ENCODE assay signal across 19 cellular contexts in the genomic region with DNA sequence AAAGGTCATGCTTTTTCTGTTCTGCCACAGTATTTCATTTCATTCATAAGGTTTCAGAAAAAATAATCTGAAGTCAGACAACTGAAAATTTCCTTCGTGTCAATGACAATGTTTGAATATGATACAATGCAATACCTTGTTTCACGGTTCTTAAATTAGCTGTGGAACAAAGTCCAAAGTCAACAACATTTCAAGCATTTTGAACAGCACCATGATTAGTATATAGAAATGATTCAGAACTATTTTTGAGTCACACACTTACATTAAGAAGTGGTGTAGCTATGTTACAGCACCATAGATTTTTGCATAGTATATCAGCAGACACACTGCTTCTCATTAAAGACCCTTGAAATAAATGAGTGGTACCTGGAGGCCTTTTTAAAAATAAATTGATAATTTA.
A peak's percentile ranks its signal among the peaks of the same experiment; 100 is the strongest.
DNase-seq lines count a peak whose midpoint lies in the region; ATAC-seq and TF ChIP-seq lines count a peak whose summit lies in the region.
"Had no signal": no experiment of that assay in that cellular context is flagged by ENCODE, and none has a peak within 500 bp of the region (broad histone marks: within the 10 kb centered on the region; RNA-seq: fewer than 3 reads in every experiment).

No MANE protein-coding gene starts in this region.

- no peak overlapping the region for H3K9ac ChIP-seq in OCI-LY3 (ENCODE audit: low read length)

- H3K4me3 ChIP-seq in OCI-LY3 (ENCODE audit: low read length): no peak overlapping the region
- H3K4me3 ChIP-seq in astrocyte of the spinal cord (ENCODE audit: low read depth, low read length): no peak overlapping the region
- H3K4me3 ChIP-seq in left lung: no peak overlapping the region
- H3K4me3 ChIP-seq: SJSA1 had no signal

- TF ChIP-seq CTCF in OCI-LY3 (IDR thresholded peaks at IDR 0.05; ENCODE audit: low read depth, low read length): no peak
- TF ChIP-seq CTCF in astrocyte of the spinal cord (IDR thresholded peaks at IDR 0.05; ENCODE audit: low read depth, low read length): no peak
- TF ChIP-seq CTCF in left lung (IDR thresholded peaks at IDR 0.05): no peak

- peak overlapping the region; percentile 37; the same call in 1 of the 2 replicates for H2AFZ ChIP-seq in OCI-LY3 (ENCODE audit: low read depth, low read length)

- DNase-seq in ELR (ENCODE audit: low read depth): peak; percentile 16
- peak; percentile 13 for DNase-seq in astrocyte of the spinal cord (ENCODE audit: low read depth, low spot score)
- DNase-seq in left lung: no peak
- DNase-seq in activated T-cell treated with anti-CD3 and anti-CD28 coated beads, Interleukin-2, amount 50 U/mL, for 1 hour: no peak
- DNase-seq in activated CD4-positive, alpha-beta T cell treated with anti-CD3 and anti-CD28 coated beads for 48 hours: no peak
- DNase-seq in activated CD8-positive, alpha-beta memory T cell treated with anti-CD3 and anti-CD28 coated beads, Interleukin-2, amount 50 U/mL, for 48 hours: no peak
- no peak for DNase-seq in NCI-H510A (lab: John Stamatoyannopoulos, UW)
- DNase-seq: ACHN, AML-193, DMS79 treated with DMSO at 0.1 percent for 48 hours, H7, KG1, NCI-H1417, NCI-H187 treated with DMSO at 0.1 percent for 48 hours had no signal

- in situ Hi-C loops in astrocyte of the spinal cord (cut with HindIII; ENCODE audit: low sequenced_read_pairs): no loop called here

- H4K20me1 ChIP-seq in OCI-LY3 (ENCODE audit: insufficient read depth, low read length): no peaks in the 10 kb centered on the region

- H3K36me3 ChIP-seq in OCI-LY3 (replicated peaks; ENCODE audit: low read depth, low read length) (no peaks in the 10 kb centered on the region), left lung (no peaks in the 10 kb centered on the region)
- H3K36me3 ChIP-seq: SJSA1 had no signal

- H3K4me2 ChIP-seq in OCI-LY3 (ENCODE audit: low read length): no peak overlapping the region

- H3K27ac ChIP-seq in OCI-LY3 (ENCODE audit: low read length) (no peak overlapping the region), left lung (no peak overlapping the region)
- H3K27ac ChIP-seq: C4-2B, RWPE1, SJSA1 had no signal

- intact Hi-C loops in left lung (cut with DNase I): no loop called here

- H3K27me3 ChIP-seq in OCI-LY3 (ENCODE audit: low read depth, low read length) (no peaks in the 10 kb centered on the region), left lung (no peaks in the 10 kb centered on the region)

- H3K9me3 ChIP-seq in OCI-LY3 (ENCODE audit: insufficient read depth, low read length): no peaks in the 10 kb centered on the region
- no peaks in the 10 kb centered on the region for H3K9me3 ChIP-seq in left lung
- H3K9me3 ChIP-seq: SJSA1 had no signal

- H3K79me2 ChIP-seq in OCI-LY3 (ENCODE audit: low read length): no peaks in the 10 kb centered on the region

- ATAC-seq in left lung: peak; percentile 35
- ATAC-seq: HepG2 had no signal

- H3K4me1 ChIP-seq in OCI-LY3 (ENCODE audit: low read length) (no peaks in the 10 kb centered on the region), left lung (no peaks in the 10 kb centered on the region)
- H3K4me1 ChIP-seq: SJSA1 had no signal

Comparison
In these comparisons a context has a peak if more than half of its experiments do, and no peak if none do; other contexts are left out.
1. DNase-seq: peak in ELR (single experiment) and astrocyte of the spinal cord (single experiment); none in left lung (0 of 2), activated T-cell treated with anti-CD3 and anti-CD28 coated beads, Interleukin-2, amount 50 U/mL, for 1 hour (single experiment), activated CD4-positive, alpha-beta T cell treated with anti-CD3 and anti-CD28 coated beads for 48 hours (single experiment), activated CD8-positive, alpha-beta memory T cell treated with anti-CD3 and anti-CD28 coated beads, Interleukin-2, amount 50 U/mL, for 48 hours (single experiment) and NCI-H510A (single experiment).